ENCODE assay signal across 9 cellular contexts in genomic region chr11:62024975-62025374, GRCh38. TPM values are rescaled to one million over a fixed set of nuclear protein-coding genes. Genes with fewer than 3 reads are reported as not detected.
DNase-seq lines count a peak whose midpoint lies in the region; ATAC-seq and TF ChIP-seq lines count a peak whose summit lies in the region.
"Had no signal": no experiment of that assay in that cellular context is flagged by ENCODE, and none has a peak within 500 bp of the region (broad histone marks: within the 10 kb centered on the region; RNA-seq: fewer than 3 reads in every experiment).

No MANE protein-coding gene starts in this region.

- H3K27ac ChIP-seq in GM23248 (peak overlapping the region; percentile 79), RWPE2 (ENCODE audit: poor library complexity, severe bottlenecking) (peak overlapping the region; percentile 77), esophagus (ENCODE audit: low read depth in 2 of 2, low read length in 1 of 2) (peak overlapping the region; percentile 83 to 97), skin epidermis (peak overlapping the region in 20 of 21 experiments; percentile 22 to 89 (median 80)), tibial artery (no peak overlapping the region)

- H3K4me1 ChIP-seq in GM23248 (ENCODE audit: insufficient read depth) (peaks cover 13% of the 10 kb centered on the region), RWPE2 (ENCODE audit: insufficient read depth, poor library complexity, severe bottlenecking) (peaks cover 12% of the 10 kb centered on the region), esophagus (ENCODE audit: control insufficient read depth in 2 of 2, insufficient read depth in 2 of 2, low read length in 1 of 2) (peaks cover 0 to 3% of the 10 kb centered on the region in 2 donors), tibial artery (no peaks in the 10 kb centered on the region)

- WGBS in GM23248 (ENCODE audit: low coverage in 1 of 2, low lambda C conversion rate in 2 of 2, missing lambda C conversion rate in 2 of 2), 2 experiments, result 47 to 48% methylated on average over 6 of the region's 6 CpGs
- WGBS in esophagus, 2 donors, result 53 to 56% methylated on average over 6 of the region's 6 CpGs

- no peak for TF ChIP-seq CTCF in RWPE2 (IDR thresholded peaks at IDR 0.05; ENCODE audit: poor library complexity, severe bottlenecking)
- no peak for TF ChIP-seq CTCF in tibial artery (IDR thresholded peaks at IDR 0.05)

- H3K27me3 ChIP-seq in GM23248 (replicated peaks; ENCODE audit: insufficient read depth) (no peaks in the 10 kb centered on the region), RWPE2 (ENCODE audit: insufficient read depth, poor library complexity, severe bottlenecking) (no peaks in the 10 kb centered on the region), esophagus (ENCODE audit: control insufficient read depth in 1 of 2, insufficient read depth in 2 of 2, low read length in 2 of 2) (no peaks in the 10 kb centered on the region), tibial artery (no peaks in the 10 kb centered on the region)

- H3K4me2 ChIP-seq in GM23248 (ENCODE audit: unreplicated experiment), result peak overlapping the region; percentile 64

- peak overlapping the region; percentile 14; the same call in 1 of the 2 replicates for H3K4me3 ChIP-seq in GM23248
- H3K4me3 ChIP-seq in RWPE2 (ENCODE audit: severe bottlenecking), result no peak overlapping the region
- H3K4me3 ChIP-seq in esophagus (ENCODE audit: low read depth in 1 of 2, low read length in 2 of 2), result no peak overlapping the region
- H3K4me3 ChIP-seq in skin epidermis, result no peak overlapping the region
- no peak overlapping the region for H3K4me3 ChIP-seq in tibial artery

- ATAC-seq in RWPE2 (ENCODE audit: low read depth) (no peak), GM21360 (IDR thresholded peaks at IDR 0.05; ENCODE audit: unreplicated experiment) (no peak)

- no peaks in the 10 kb centered on the region for H4K20me1 ChIP-seq in GM23248 (ENCODE audit: insufficient read depth)

- no peak for DNase-seq in GM23248
- no peak for DNase-seq in RWPE2 (ENCODE audit: low spot score)
- DNase-seq in DMS 273 (lab: John Stamatoyannopoulos, UW; ENCODE audit: unreplicated experiment), result no peak
- no peak for DNase-seq in NCI-H526 (lab: John Stamatoyannopoulos, UW)
- no peak for DNase-seq in tibial artery
- DNase-seq: NCI-H187 treated with DMSO at 0.1 percent for 48 hours had no signal

- peaks cover 13% of the 10 kb centered on the region; the same call in 1 of the 2 replicates for H3F3A ChIP-seq in GM23248 (ENCODE audit: insufficient read depth)

- peak overlapping the region; percentile 46 for H2AFZ ChIP-seq in GM23248

- peak overlapping the region; percentile 61 for H3K9ac ChIP-seq in GM23248

- in situ Hi-C loops in GM23248 (cut with MboI), result no loop called here

- intact Hi-C loops in tibial artery (cut with DNase I; ENCODE audit: low total_unique reads), result no loop called here

- H3K9me3 ChIP-seq in GM23248 (ENCODE audit: low read depth), result no peaks in the 10 kb centered on the region
- H3K9me3 ChIP-seq in RWPE2 (ENCODE audit: severe bottlenecking), result no peaks in the 10 kb centered on the region
- H3K9me3 ChIP-seq in esophagus (ENCODE audit: control insufficient read depth in 2 of 2, insufficient read depth in 1 of 2, low read depth in 1 of 2, low read length in 1 of 2), result no peaks in the 10 kb centered on the region
- H3K9me3 ChIP-seq in tibial artery, result peaks cover 0 to 11% (median 5%) of the 10 kb centered on the region in 3 donors

- H3K9me2 ChIP-seq in GM23248 (ENCODE audit: insufficient read depth), result no peaks in the 10 kb centered on the region

- H3K79me2 ChIP-seq in GM23248 (ENCODE audit: insufficient read depth), result no peaks in the 10 kb centered on the region

- H3K36me3 ChIP-seq in GM23248 (ENCODE audit: low read depth) (no peaks in the 10 kb centered on the region), RWPE2 (ENCODE audit: low read depth) (no peaks in the 10 kb centered on the region), esophagus (ENCODE audit: control insufficient read depth in 2 of 2, insufficient read depth in 2 of 2, low read length in 1 of 2) (no peaks in the 10 kb centered on the region), tibial artery (no peaks in the 10 kb centered on the region)

RNA-seq across cellular contexts. Expression of gene FTH1, which starts 57.5 kb away (rescaled TPM):
- 393 and 473 TPM in 2 replicates for total RNA-seq in GM23248 (2014; rRNA removed; shearing (Covaris generic))
- polyA plus RNA-seq in GM23248 (2016; fragmentation: Nextera tagmentation; extraction: Ambion mirVana) (10,305 and 10,611 TPM in 2 replicates), esophagus (1,000 to 10,000 TPM; 3,491 to 8,500 TPM)

Comparison
In these comparisons a context has a peak if more than half of its experiments do, and no peak if none do; other contexts are left out.
1. H3K27ac ChIP-seq: peak in GM23248 (single experiment), RWPE2 (single experiment), esophagus (2 of 2) and skin epidermis (20 of 21); none in tibial artery (0 of 2).